ENCODE assay signal across 1 cellular context in genomic region chr13:110561335-110562033, GRCh38.
TF ChIP-seq lines count a peak whose summit lies in the region.

RAB20 (minus strand) TSS chr13:110561722; CDS start chr13:110561519, 203 bp downstream.

TF ChIP-seq in WTC11, 78 proteins besides CTCF, POLR2A, EP300 and RAD21 (continued from another document and continues in another):
- no peak for TF ChIP-seq E2F5 (CRISPR knock-in tag; IDR thresholded peaks at IDR 0.05)
- no peak for TF ChIP-seq ZNF532 (CRISPR knock-in tag; IDR thresholded peaks at IDR 0.05; ENCODE audit: borderline replicate concordance)
- TF ChIP-seq TEAD1 (CRISPR knock-in tag; IDR thresholded peaks at IDR 0.05): peak; percentile 61; the same call in 1 of the 2 replicates
- TF ChIP-seq PREB (CRISPR knock-in tag; IDR thresholded peaks at IDR 0.05; ENCODE audit: borderline replicate concordance): no peak
- TF ChIP-seq CBFB (CRISPR knock-in tag; IDR thresholded peaks at IDR 0.05; ENCODE audit: low read depth): no peak
- no peak for TF ChIP-seq E2F4 (CRISPR knock-in tag; IDR thresholded peaks at IDR 0.05; ENCODE audit: borderline replicate concordance, low read depth)
- no peak for TF ChIP-seq RORB (CRISPR knock-in tag; IDR thresholded peaks at IDR 0.05)
- no peak for TF ChIP-seq NFE2L1 (CRISPR knock-in tag; IDR thresholded peaks at IDR 0.05)
- no peak for TF ChIP-seq ZNF263 (CRISPR knock-in tag; IDR thresholded peaks at IDR 0.05; ENCODE audit: low read depth)
- no peak for TF ChIP-seq PRDM15 (CRISPR knock-in tag; IDR thresholded peaks at IDR 0.05)
- no peak; the same call in 1 of the 2 replicates for TF ChIP-seq ETV6 (CRISPR knock-in tag; IDR thresholded peaks at IDR 0.05)
- no peak for TF ChIP-seq ERG (CRISPR knock-in tag; IDR thresholded peaks at IDR 0.05)
- no peak for TF ChIP-seq ZNF121 (CRISPR knock-in tag; IDR thresholded peaks at IDR 0.05)
- no peak for TF ChIP-seq EMX1 (CRISPR knock-in tag; IDR thresholded peaks at IDR 0.05)
- no peak for TF ChIP-seq JUN (CRISPR knock-in tag; IDR thresholded peaks at IDR 0.05)
- no peak for TF ChIP-seq ATF3 (CRISPR knock-in tag; conservative IDR thresholded peaks at IDR 0.05)
- TF ChIP-seq IRF2 (CRISPR knock-in tag; IDR thresholded peaks at IDR 0.05; ENCODE audit: borderline replicate concordance, low read depth): no peak
- TF ChIP-seq ZMAT4 (CRISPR knock-in tag; IDR thresholded peaks at IDR 0.05): no peak
- TF ChIP-seq AFF4 (CRISPR knock-in tag; IDR thresholded peaks at IDR 0.05; ENCODE audit: borderline replicate concordance): 0 out of 2 replicates have a peak, but pooled peaks have one; percentile 55
- TF ChIP-seq ELF4 (CRISPR knock-in tag; IDR thresholded peaks at IDR 0.05; ENCODE audit: low read depth): no peak; the same call in 1 of the 2 replicates
- 0 out of 2 replicates have a peak, but pooled peaks have one; percentile 60 for TF ChIP-seq MYBL2 (CRISPR knock-in tag; IDR thresholded peaks at IDR 0.05)
- no peak for TF ChIP-seq IRF1 (CRISPR knock-in tag; IDR thresholded peaks at IDR 0.05)
- TF ChIP-seq ESRRA (CRISPR knock-in tag; IDR thresholded peaks at IDR 0.05; ENCODE audit: borderline replicate concordance): peak; percentile 19; the same call in 1 of the 2 replicates
- no peak for TF ChIP-seq USF2 (CRISPR knock-in tag; IDR thresholded peaks at IDR 0.05)
- no peak for TF ChIP-seq ZNF512 (CRISPR knock-in tag; IDR thresholded peaks at IDR 0.05; ENCODE audit: borderline replicate concordance)
- TF ChIP-seq FOXP1 (CRISPR knock-in tag; IDR thresholded peaks at IDR 0.05; ENCODE audit: borderline replicate concordance): peak; percentile 39; the same call in 1 of the 2 replicates
- no peak; the same call in 1 of the 2 replicates for TF ChIP-seq ZNF281 (CRISPR knock-in tag; IDR thresholded peaks at IDR 0.05)
